Comparison of ENCODE assay signal across 15 cellular contexts in genomic region chr1:245180496-245180895, GRCh38. TPM values are rescaled to one million over a fixed set of nuclear protein-coding genes. Genes with fewer than 3 reads are reported as not detected.
DNase-seq lines count a peak whose midpoint lies in the region; ATAC-seq and TF ChIP-seq lines count a peak whose summit lies in the region.
"Had no signal": no experiment of that assay in that cellular context is flagged by ENCODE, and none has a peak within 500 bp of the region (broad histone marks: within the 10 kb centered on the region; RNA-seq: fewer than 3 reads in every experiment).

No MANE protein-coding gene starts in this region.

- ATAC-seq in HG02870 (IDR thresholded peaks at IDR 0.05; ENCODE audit: unreplicated experiment), result no peak
- ATAC-seq: effector memory CD8-positive, alpha-beta T cell; gastrocnemius medialis; Panc1; T-helper 17 cell had no signal

- intact Hi-C loops in cardiac septum (cut with DNase I), result no loop called here

- H3K9me3 Mint-ChIP-seq in endothelial cell (ENCODE audit: unreplicated experiment), result no peaks in the 10 kb centered on the region
- no peaks in the 10 kb centered on the region for H3K9me3 Mint-ChIP-seq in progenitor cell of endocrine pancreas (ENCODE audit: low read depth)
- H3K9me3 Mint-ChIP-seq: activated CD4-positive, alpha-beta T cell treated with anti-CD3 and anti-CD28 coated beads, Interleukin-2, amount 10 ng/mL, durations not matched to agents 7 days and 5 days; effector memory CD8-positive, alpha-beta T cell had no signal

- H3K4me3 Mint-ChIP-seq in endothelial cell (ENCODE audit: unreplicated experiment), result no peak overlapping the region
- peak overlapping the region; percentile 7 for H3K4me3 Mint-ChIP-seq in progenitor cell of endocrine pancreas (ENCODE audit: low read depth)
- H3K4me3 Mint-ChIP-seq: activated CD4-positive, alpha-beta T cell treated with anti-CD3 and anti-CD28 coated beads, Interleukin-2, amount 10 ng/mL, durations not matched to agents 7 days and 5 days; effector memory CD8-positive, alpha-beta T cell; T-helper 17 cell had no signal

- H3K4me1 Mint-ChIP-seq in endothelial cell (ENCODE audit: unreplicated experiment) (peaks cover 20% of the 10 kb centered on the region), progenitor cell of endocrine pancreas (ENCODE audit: low read depth) (peaks cover 45% of the 10 kb centered on the region)
- H3K4me1 Mint-ChIP-seq: T-helper 17 cell had no signal

- H3K27ac Mint-ChIP-seq in endothelial cell (ENCODE audit: unreplicated experiment) (peak overlapping the region; percentile 72), progenitor cell of endocrine pancreas (peak overlapping the region; percentile 79)
- H3K27ac Mint-ChIP-seq: activated CD4-positive, alpha-beta T cell treated with anti-CD3 and anti-CD28 coated beads, Interleukin-2, amount 10 ng/mL, durations not matched to agents 7 days and 5 days; effector memory CD8-positive, alpha-beta T cell; T-helper 17 cell had no signal

- peaks cover 3% of the 10 kb centered on the region for H3K27me3 Mint-ChIP-seq in endothelial cell (ENCODE audit: unreplicated experiment)
- H3K27me3 Mint-ChIP-seq in progenitor cell of endocrine pancreas, result no peaks in the 10 kb centered on the region
- H3K27me3 Mint-ChIP-seq: activated CD4-positive, alpha-beta T cell treated with anti-CD3 and anti-CD28 coated beads, Interleukin-2, amount 10 ng/mL, durations not matched to agents 7 days and 5 days had no signal

- DNase-seq in NCI-H2029 (lab: John Stamatoyannopoulos, UW) (peak; percentile 35), NCI-H2029 treated with DMSO at 0.1 percent for 48 hours (lab: John Stamatoyannopoulos, UW) (no peak), M059J (ENCODE audit: low read depth) (peak; percentile 15), endothelial cell (ENCODE audit: low spot score) (peak; percentile 25), progenitor cell of endocrine pancreas (ENCODE audit: low spot score, unreplicated experiment) (no peak), SW 1271 (lab: John Stamatoyannopoulos, UW) (no peak), cardiac septum (ENCODE audit: low spot score) (no peak)
- DNase-seq: 8988T; activated CD4-positive, alpha-beta T cell treated with anti-CD3 and anti-CD28 coated beads, Interleukin-2, amount 10 ng/mL, durations not matched to agents 7 days and 5 days; effector memory CD8-positive, alpha-beta T cell; gastrocnemius medialis; NCI-H345; T-helper 17 cell had no signal

- TF ChIP-seq CTCF in endothelial cell (IDR thresholded peaks at IDR 0.05; ENCODE audit: unreplicated experiment) (no peak), progenitor cell of endocrine pancreas (IDR thresholded peaks at IDR 0.05; ENCODE audit: unreplicated experiment) (no peak)

- H3K36me3 Mint-ChIP-seq in endothelial cell (ENCODE audit: low read depth, unreplicated experiment) (no peaks in the 10 kb centered on the region), progenitor cell of endocrine pancreas (ENCODE audit: insufficient read depth) (no peaks in the 10 kb centered on the region)

RNA-seq across cellular contexts. Expression of gene KIF26B, which starts 25.7 kb away (rescaled TPM):
- total RNA-seq in M059J (2014; rRNA removed; shearing (Covaris generic)), result 0.22 and 1.1 TPM in 2 replicates
- total RNA-seq in endothelial cell (ENCODE audit: unreplicated experiment), result 3.4 TPM
- total RNA-seq in progenitor cell of endocrine pancreas, result 5.1 and 6.6 TPM in 2 replicates
- total RNA-seq in cardiac septum, result 1.1 TPM
- total RNA-seq: activated CD4-positive, alpha-beta T cell treated with anti-CD3 and anti-CD28 coated beads, Interleukin-2, amount 10 ng/mL, durations not matched to agents 7 days and 5 days; T-helper 17 cell had no signal

Comparison
In these comparisons a context has a peak if more than half of its experiments do, and no peak if none do; other contexts are left out.
1. DNase-seq: peak in NCI-H2029 (single experiment), M059J (single experiment) and endothelial cell (single experiment); none in NCI-H2029 treated with DMSO at 0.1 percent for 48 hours (single experiment), progenitor cell of endocrine pancreas (single experiment), SW 1271 (0 of 2) and cardiac septum (single experiment).